25 cellular contexts compared by ENCODE assay signal in the genomic region with DNA sequence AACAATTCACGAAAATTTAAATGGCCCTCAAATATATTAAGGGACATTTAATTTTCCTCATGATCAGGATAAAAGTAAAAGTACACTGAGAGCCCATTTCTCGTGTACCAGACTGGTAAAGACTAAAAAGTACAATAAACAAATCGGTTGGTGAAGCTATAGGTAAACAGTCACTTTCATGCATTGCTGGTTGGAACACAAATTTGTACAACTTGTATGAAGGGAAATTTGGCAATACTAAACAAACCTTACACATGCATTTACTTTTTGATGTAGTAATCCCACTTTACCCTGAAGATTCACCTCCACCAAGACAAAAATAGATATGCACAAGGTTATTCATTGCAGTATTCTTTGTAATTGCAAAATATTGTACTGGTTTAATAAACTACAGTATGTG. TPM values are rescaled to one million over a fixed set of nuclear protein-coding genes. Genes with fewer than 3 reads are reported as not detected.
DNase-seq lines count a peak whose midpoint lies in the region; ATAC-seq, FAIRE-seq and TF ChIP-seq lines count a peak whose summit lies in the region.
"Had no signal": no experiment of that assay in that cellular context is flagged by ENCODE, and none has a peak within 500 bp of the region (broad histone marks: within the 10 kb centered on the region; RNA-seq: fewer than 3 reads in every experiment).

No MANE protein-coding gene starts in this region.

- H3K27me3 ChIP-seq in astrocyte (ENCODE audit: insufficient read depth, low read length), result no peaks in the 10 kb centered on the region
- H3K27me3 ChIP-seq in liver (ENCODE audit: control insufficient read depth in 4 of 4, insufficient read depth in 4 of 4, low read length in 3 of 4), result no peaks in the 10 kb centered on the region
- no peaks in the 10 kb centered on the region for H3K27me3 ChIP-seq in Caco-2 (replicated peaks; ENCODE audit: control insufficient read depth, insufficient read depth, low read length)
- H3K27me3 ChIP-seq: BE2C had no signal

- FAIRE-seq in A549 (lab: Jason Lieb, UNC) (peak; percentile 18), astrocyte (lab: Jason Lieb, UNC) (peak; percentile 91)
- FAIRE-seq: D721Med, GM12891, GM18507, GM19239 had no signal

- H2AFZ ChIP-seq in astrocyte (ENCODE audit: low read depth, low read length), result no peak overlapping the region

- CTCF ChIA-PET in A549 (lab: Yijun Ruan, JAX), result no interaction called here
- CTCF ChIA-PET in Caco-2 (lab: Charles Lee), result no interaction called here

- no peak for TF ChIP-seq RAD21 in A549 (conservative IDR thresholded peaks at IDR 0.05 in 1 of 2, IDR thresholded peaks at IDR 0.05 in 1 of 2)
- TF ChIP-seq RAD21 in liver (IDR thresholded peaks at IDR 0.05), result no peak

- intact Hi-C loops in Caco-2 (cut with micrococcal nuclease; ENCODE audit: unreplicated experiment), result no loop called here

- WGBS in A549 (ENCODE audit: missing lambda C conversion rate), result 2% methylated on average over 3 of the region's 3 CpGs
- WGBS in liver, result 37% methylated on average over 3 of the region's 3 CpGs

- no peaks in the 10 kb centered on the region for H3K9me3 Mint-ChIP-seq in astrocyte (ENCODE audit: unreplicated experiment)
- H3K9me3 Mint-ChIP-seq in endothelial cell (ENCODE audit: unreplicated experiment), result no peaks in the 10 kb centered on the region
- no peaks in the 10 kb centered on the region for H3K9me3 Mint-ChIP-seq in Caco-2 (ENCODE audit: unreplicated experiment)
- H3K9me3 Mint-ChIP-seq: CD14-positive monocyte; CD4-positive, alpha-beta memory T cell; CD8-positive, alpha-beta memory T cell had no signal

- no peaks in the 10 kb centered on the region for H3K4me1 ChIP-seq in A549
- H3K4me1 ChIP-seq in astrocyte (ENCODE audit: insufficient read depth, low read length), result no peaks in the 10 kb centered on the region
- H3K4me1 ChIP-seq in liver (ENCODE audit: control insufficient read depth in 4 of 4, insufficient read depth in 4 of 4, low read length in 3 of 4), result peaks cover 2 to 6% (median 4%) of the 10 kb centered on the region in 4 donors
- H3K4me1 ChIP-seq in Caco-2, result no peaks in the 10 kb centered on the region
- H3K4me1 ChIP-seq: BE2C, BLaER1 had no signal

- H3K4me3 ChIP-seq in A549, result no peak overlapping the region
- no peak overlapping the region for H3K4me3 ChIP-seq in astrocyte (ENCODE audit: insufficient read depth, low read depth, low read length)
- no peak overlapping the region for H3K4me3 ChIP-seq in liver (ENCODE audit: low read depth in 1 of 3, low read length in 3 of 3)
- H3K4me3 ChIP-seq in Caco-2 (ENCODE audit: low read depth, low read length), result no peak overlapping the region
- H3K4me3 ChIP-seq: BLaER1 had no signal

- no peak overlapping the region for H3K4me2 ChIP-seq in A549
- H3K4me2 ChIP-seq in astrocyte (ENCODE audit: low read length), result no peak overlapping the region
- H3K4me2 ChIP-seq: BLaER1 had no signal

- TF ChIP-seq CTCF in A549 (IDR thresholded peaks at IDR 0.05), result no peak
- TF ChIP-seq CTCF in astrocyte (IDR thresholded peaks at IDR 0.05; ENCODE audit: insufficient read depth, low read depth, low read length), result no peak
- no peak for TF ChIP-seq CTCF in liver (IDR thresholded peaks at IDR 0.05; ENCODE audit: low read depth, low read length, missing input control)
- TF ChIP-seq CTCF in endothelial cell (IDR thresholded peaks at IDR 0.05; ENCODE audit: unreplicated experiment), result no peak
- TF ChIP-seq CTCF in Caco-2 (IDR thresholded peaks at IDR 0.05; ENCODE audit: insufficient read depth in 1 of 2, low read depth in 1 of 2, low read length in 1 of 2, severe bottlenecking in 1 of 2, unreplicated experiment in 1 of 2), result no peak

- no peak for ATAC-seq in A549
- peak; percentile 54 for ATAC-seq in left lobe of liver
- ATAC-seq in GM18520 (IDR thresholded peaks at IDR 0.05; ENCODE audit: unreplicated experiment), result no peak

- peaks cover 3% of the 10 kb centered on the region for H3K27me3 Mint-ChIP-seq in astrocyte (ENCODE audit: low read depth, unreplicated experiment)
- no peaks in the 10 kb centered on the region for H3K27me3 Mint-ChIP-seq in endothelial cell (ENCODE audit: unreplicated experiment)
- H3K27me3 Mint-ChIP-seq in Caco-2 (ENCODE audit: insufficient read depth, unreplicated experiment), result no peaks in the 10 kb centered on the region
- H3K27me3 Mint-ChIP-seq: CD4-positive, alpha-beta memory T cell; CD4-positive, CD25-positive, alpha-beta regulatory T cell had no signal

- H3K27ac Mint-ChIP-seq in astrocyte (ENCODE audit: unreplicated experiment) (no peak overlapping the region), endothelial cell (ENCODE audit: unreplicated experiment) (no peak overlapping the region), Caco-2 (ENCODE audit: unreplicated experiment) (no peak overlapping the region)
- H3K27ac Mint-ChIP-seq: CD14-positive monocyte; CD4-positive, alpha-beta memory T cell; CD4-positive, CD25-positive, alpha-beta regulatory T cell; CD8-positive, alpha-beta memory T cell had no signal

- BruUV-seq in Caco-2 (replicated peaks; lab: Mats Ljungman, UMichigan), result no TSS peak

- no peak overlapping the region for H3K27ac ChIP-seq in A549
- H3K27ac ChIP-seq in astrocyte (ENCODE audit: low read depth, low read length), result no peak overlapping the region
- H3K27ac ChIP-seq in liver (ENCODE audit: low read depth in 1 of 2, low read length in 2 of 2), result peak overlapping the region; percentile 37 to 57
- H3K27ac ChIP-seq: 22Rv1, BLaER1 had no signal

- H4K20me1 ChIP-seq in astrocyte (ENCODE audit: insufficient read depth, low read length), result no peaks in the 10 kb centered on the region
- H4K20me1 ChIP-seq: BLaER1 had no signal

- no peak overlapping the region for H3K9ac ChIP-seq in astrocyte (ENCODE audit: low read length)
- H3K9ac ChIP-seq in liver (ENCODE audit: low read depth in 1 of 2, low read length in 2 of 2), result no peak overlapping the region
- H3K9ac ChIP-seq: BLaER1 had no signal

- H3K4me3 Mint-ChIP-seq in astrocyte (ENCODE audit: unreplicated experiment), result no peak overlapping the region
- no peak overlapping the region for H3K4me3 Mint-ChIP-seq in endothelial cell (ENCODE audit: unreplicated experiment)
- H3K4me3 Mint-ChIP-seq in Caco-2 (ENCODE audit: unreplicated experiment), result no peak overlapping the region
- H3K4me3 Mint-ChIP-seq: CD14-positive monocyte; CD4-positive, alpha-beta memory T cell; CD4-positive, CD25-positive, alpha-beta regulatory T cell; CD8-positive, alpha-beta memory T cell had no signal

- no peaks in the 10 kb centered on the region for H3K79me2 ChIP-seq in astrocyte (ENCODE audit: insufficient read depth, low read length)

- H3K36me3 Mint-ChIP-seq in astrocyte (ENCODE audit: low read depth, unreplicated experiment), result no peaks in the 10 kb centered on the region
- H3K36me3 Mint-ChIP-seq in endothelial cell (ENCODE audit: low read depth, unreplicated experiment), result no peaks in the 10 kb centered on the region
- H3K36me3 Mint-ChIP-seq in Caco-2 (ENCODE audit: insufficient read depth, unreplicated experiment), result no peaks in the 10 kb centered on the region
- H3K36me3 Mint-ChIP-seq: CD14-positive monocyte; CD4-positive, alpha-beta memory T cell; CD4-positive, CD25-positive, alpha-beta regulatory T cell; CD8-positive, alpha-beta memory T cell had no signal

- POLR2A ChIA-PET in A549 (lab: Yijun Ruan, JAX), result no interaction called here
- POLR2A ChIA-PET in Caco-2 (lab: Charles Lee), result no interaction called here

- H3K4me1 Mint-ChIP-seq in astrocyte (ENCODE audit: low read depth, unreplicated experiment) (no peaks in the 10 kb centered on the region), endothelial cell (ENCODE audit: unreplicated experiment) (no peaks in the 10 kb centered on the region), Caco-2 (ENCODE audit: low read depth, unreplicated experiment) (no peaks in the 10 kb centered on the region)
- H3K4me1 Mint-ChIP-seq: CD14-positive monocyte; CD4-positive, alpha-beta memory T cell; CD8-positive, alpha-beta memory T cell had no signal

- no peak for TF ChIP-seq POLR2A in A549 (IDR thresholded peaks at IDR 0.05; ENCODE audit: low read length)

- TF ChIP-seq EP300 in A549 (IDR thresholded peaks at IDR 0.05), result no peak

- H3K36me3 ChIP-seq in astrocyte (ENCODE audit: insufficient read depth, low read length) (no peaks in the 10 kb centered on the region), liver (ENCODE audit: control insufficient read depth in 4 of 4, insufficient read depth in 3 of 4, low read depth in 1 of 4, low read length in 3 of 4) (no peaks in the 10 kb centered on the region), Caco-2 (ENCODE audit: control insufficient read depth, insufficient read depth, low read length) (no peaks in the 10 kb centered on the region)
- H3K36me3 ChIP-seq: BE2C, BLaER1 had no signal

- DNase-seq in A549 (ENCODE audit: low read depth in 1 of 2, low spot score in 1 of 2), result no peak
- DNase-seq in astrocyte (ENCODE audit: low read depth), result no peak
- DNase-seq in left lobe of liver (ENCODE audit: low spot score), result no peak
- DNase-seq in endothelial cell (ENCODE audit: low spot score), result no peak
- no peak for DNase-seq in kidney tubule cell (ENCODE audit: low spot score)
- no peak for DNase-seq in Caco-2
- DNase-seq: ACHN; BE2C; C1 segment of cervical spinal cord; Calu3; CD4-positive, alpha-beta memory T cell; CD4-positive, CD25-positive, alpha-beta regulatory T cell; CD8-positive, alpha-beta memory T cell; COR-L47; DMS79 treated with DMSO at 0.1 percent for 48 hours; GF-D8 had no signal

- H3K9me3 ChIP-seq in A549, result no peaks in the 10 kb centered on the region
- no peaks in the 10 kb centered on the region for H3K9me3 ChIP-seq in astrocyte (ENCODE audit: insufficient read depth, low read depth, low read length)
- H3K9me3 ChIP-seq in liver (ENCODE audit: control insufficient read depth in 4 of 4, low read length in 3 of 4), result no peaks in the 10 kb centered on the region
- H3K9me3 ChIP-seq in Caco-2, result no peaks in the 10 kb centered on the region
- H3K9me3 ChIP-seq: BE2C, BLaER1 had no signal

TF ChIP-seq in A549, 52 proteins besides CTCF, POLR2A, EP300 and RAD21 (continues in another document):
- TF ChIP-seq HOXB5 (CRISPR knock-in tag; IDR thresholded peaks at IDR 0.05) (no peak), SREBF2 (IDR thresholded peaks at IDR 0.05) (no peak), ZNF302 (CRISPR knock-in tag; IDR thresholded peaks at IDR 0.05) (no peak)

TF ChIP-seq in liver, 16 proteins besides CTCF, POLR2A, EP300 and RAD21:
- TF ChIP-seq RXRA (IDR thresholded peaks at IDR 0.05) (peak in 1 of 2 donors; percentile 25), EGR1 (IDR thresholded peaks at IDR 0.05; ENCODE audit: low read depth in 2 of 2) (no peak), HNF4A (conservative IDR thresholded peaks at IDR 0.05) (peak in 1 of 2 donors; percentile 30), FOXA2 (IDR thresholded peaks at IDR 0.05) (peak; percentile 22)

RNA-seq across cellular contexts. Expression of gene MBNL3, which starts 31.4 kb away (rescaled TPM):
- not detected in 2 replicates for polyA plus RNA-seq in A549 (2011; rRNA removed)
- not detected in 2 replicates for polyA plus RNA-seq in A549 (2012; cell fraction: cytosol; rRNA removed)
- polyA plus RNA-seq in A549 (2012; cell fraction: nucleus; rRNA removed), result not detected in 2 replicates
- not detected in 3 replicates for polyA plus RNA-seq in A549 (2017; fragmentation: RNase III; extraction: RNeasy Plus Mini Kit Qiagen cat#74134 plus additional on column Dnase treatment)
- polyA minus RNA-seq in A549 (2011; rRNA and poly(A)+ RNA removed), result not detected in 2 replicates
- 3.5 and 4.1 TPM in 2 replicates for total RNA-seq in astrocyte
- 93.4 TPM for total RNA-seq in left lobe of liver
- total RNA-seq in liver, result 100 to 1,000 TPM; 104 to 149 TPM
- 10 to 100 TPM; 20.6 to 60.3 TPM for polyA plus RNA-seq in liver
- 10.4 TPM for total RNA-seq in endothelial cell (ENCODE audit: unreplicated experiment)
- 174 and 195 TPM in 2 replicates for total RNA-seq in Caco-2 (2022)

Comparison
In these comparisons a context has a peak if more than half of its experiments do, and no peak if none do; other contexts are left out.
1. H3K27ac ChIP-seq: peak in liver (2 of 2); none in A549 (0 of 2) and astrocyte (single experiment).